Comparison of ENCODE assay signal across 2 cellular contexts in genomic region chr1:31401241-31401640, GRCh38.
TF ChIP-seq lines count a peak whose summit lies in the region.

No MANE protein-coding gene starts in this region.

TF ChIP-seq in SK-N-SH, 30 proteins besides CTCF, POLR2A, EP300 and RAD21 (continued from another document):
- TF ChIP-seq GATA2 (CRISPR knock-in tag; IDR thresholded peaks at IDR 0.05) = no peak

TF ChIP-seq in SK-N-SH treated with all-trans-retinoic acid at 6 μM for 48 hours, 23 proteins besides CTCF, POLR2A, EP300 and RAD21 (continued from another document):
- TF ChIP-seq CREB5 (CRISPR knock-in tag; IDR thresholded peaks at IDR 0.05; ENCODE audit: low read depth) = no peak
- no peak for TF ChIP-seq ARNTL (CRISPR knock-in tag; IDR thresholded peaks at IDR 0.05; ENCODE audit: borderline replicate concordance, low read depth)
- TF ChIP-seq CSDC2 (CRISPR knock-in tag; IDR thresholded peaks at IDR 0.05) = no peak
- no peak for TF ChIP-seq GLIS3 (CRISPR knock-in tag; IDR thresholded peaks at IDR 0.05)
- no peak for TF ChIP-seq ZC3H10 (CRISPR knock-in tag; IDR thresholded peaks at IDR 0.05)
- TF ChIP-seq ZNF565 (CRISPR knock-in tag; conservative IDR thresholded peaks at IDR 0.05; ENCODE audit: low read depth) = no peak
- TF ChIP-seq, protein P1, sequence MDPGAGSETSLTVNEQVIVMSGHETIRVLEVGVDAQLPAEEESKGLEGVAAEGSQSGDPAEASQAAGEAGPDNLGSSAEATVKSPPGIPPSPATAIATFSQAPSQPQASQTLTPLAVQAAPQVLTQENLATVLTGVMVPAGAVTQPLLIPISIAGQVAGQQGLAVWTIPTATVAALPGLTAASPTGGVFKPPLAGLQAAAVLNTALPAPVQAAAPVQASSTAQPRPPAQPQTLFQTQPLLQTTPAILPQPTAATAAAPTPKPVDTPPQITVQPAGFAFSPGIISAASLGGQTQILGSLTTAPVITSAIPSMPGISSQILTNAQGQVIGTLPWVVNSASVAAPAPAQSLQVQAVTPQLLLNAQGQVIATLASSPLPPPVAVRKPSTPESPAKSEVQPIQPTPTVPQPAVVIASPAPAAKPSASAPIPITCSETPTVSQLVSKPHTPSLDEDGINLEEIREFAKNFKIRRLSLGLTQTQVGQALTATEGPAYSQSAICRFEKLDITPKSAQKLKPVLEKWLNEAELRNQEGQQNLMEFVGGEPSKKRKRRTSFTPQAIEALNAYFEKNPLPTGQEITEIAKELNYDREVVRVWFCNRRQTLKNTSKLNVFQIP (CRISPR knock-in tag; IDR thresholded peaks at IDR 0.05; ENCODE audit: borderline replicate concordance, low read depth) = no peak
- TF ChIP-seq ESRRG (CRISPR knock-in tag; IDR thresholded peaks at IDR 0.05) = no peak
